9 cellular contexts compared by ENCODE assay signal in genomic region chr5:65961644-65962043, GRCh38. TPM values are rescaled to one million over a fixed set of nuclear protein-coding genes. Genes with fewer than 3 reads are reported as not detected.
DNase-seq lines count a peak whose midpoint lies in the region; ATAC-seq and TF ChIP-seq lines count a peak whose summit lies in the region.
"Had no signal": no experiment of that assay in that cellular context is flagged by ENCODE, and none has a peak within 500 bp of the region (broad histone marks: within the 10 kb centered on the region; RNA-seq: fewer than 3 reads in every experiment).

No MANE protein-coding gene starts in this region.

- no peak overlapping the region for H3K27ac ChIP-seq in brain microvascular endothelial cell
- H3K27ac ChIP-seq: right lobe of liver had no signal

- CTCF ChIA-PET in HEK293T (lab: Yijun Ruan, JAX), result no interaction called here

- H3K36me3 Mint-ChIP-seq in CD14-positive monocyte, result peaks cover 2 to 18% of the 10 kb centered on the region in 2 donors

- intact Hi-C loops in CD14-positive monocyte (cut with micrococcal nuclease), result no loop called here

- peak; percentile 7 for DNase-seq in stimulated activated CD4-positive, alpha-beta T cell treated with anti-CD3 and anti-CD28 coated beads, Interleukin-2, amount 100 ng/mL, for 4 hours (ENCODE audit: low read depth)
- no peak for DNase-seq in stimulated activated CD4-positive, alpha-beta T cell treated with anti-CD3 and anti-CD28 coated beads, Interleukin-4, amount 100 ng/mL, for 1 hour
- peak; percentile 38 for DNase-seq in brain microvascular endothelial cell
- DNase-seq in effector CD8-positive, alpha-beta T cell (lab: John Stamatoyannopoulos, UW), result no peak
- DNase-seq in activated gamma-delta T cell (lab: John Stamatoyannopoulos, UW), result no peak
- no peak for DNase-seq in HEK293T (ENCODE audit: extremely low spot score)
- DNase-seq in CD14-positive monocyte (ENCODE audit: low spot score), result no peak
- DNase-seq: right lobe of liver had no signal

- H3K9me3 Mint-ChIP-seq in CD14-positive monocyte, result peaks cover 0 to 7% (median 0%) of the 10 kb centered on the region in 7 donors

- H3K4me1 Mint-ChIP-seq in CD14-positive monocyte, result peaks cover 8% of the 10 kb centered on the region

- in situ Hi-C loops in brain microvascular endothelial cell (cut with HindIII; ENCODE audit: low pct_ligation_motif_present, low sequenced_read_pairs), result no loop called here

- no peak overlapping the region for H3K4me3 ChIP-seq in brain microvascular endothelial cell (ENCODE audit: low read depth, low read length)
- H3K4me3 ChIP-seq: right lobe of liver had no signal

- no peaks in the 10 kb centered on the region for H3K36me3 ChIP-seq in brain microvascular endothelial cell (replicated peaks)
- H3K36me3 ChIP-seq: right lobe of liver had no signal

- no peak overlapping the region for H3K4me3 Mint-ChIP-seq in CD14-positive monocyte

- TF ChIP-seq CTCF in brain microvascular endothelial cell (IDR thresholded peaks at IDR 0.05; ENCODE audit: low read depth, low read length, missing control alignments) (no peak), CD14-positive monocyte (IDR thresholded peaks at IDR 0.05) (no peak)

- peak overlapping the region in 1 of 7 donors; percentile 29 for H3K27ac Mint-ChIP-seq in CD14-positive monocyte

- POLR2A ChIA-PET in HEK293T (lab: Yijun Ruan, JAX), result no interaction called here

- no peaks in the 10 kb centered on the region for H3K27me3 ChIP-seq in brain microvascular endothelial cell (replicated peaks)
- H3K27me3 ChIP-seq: right lobe of liver had no signal

- H3K27me3 Mint-ChIP-seq in CD14-positive monocyte (ENCODE audit: low read depth in 3 of 3), result no peaks in the 10 kb centered on the region

- peak; percentile 79 for ATAC-seq in HG03097 (IDR thresholded peaks at IDR 0.05; ENCODE audit: low FRiP score, unreplicated experiment)

TF ChIP-seq in HEK293T, 16 proteins besides CTCF, POLR2A, EP300 and RAD21:
- TF ChIP-seq CTBP1 (IDR thresholded peaks at IDR 0.05; ENCODE audit: borderline replicate concordance), result no peak
- TF ChIP-seq HDGF (IDR thresholded peaks at IDR 0.05; ENCODE audit: borderline replicate concordance), result no peak
- no peak for TF ChIP-seq TARDBP (IDR thresholded peaks at IDR 0.05)
- no peak for TF ChIP-seq SP1 (IDR thresholded peaks at IDR 0.05)
- TF ChIP-seq ZNF384 (IDR thresholded peaks at IDR 0.05), result no peak
- no peak for TF ChIP-seq LEF1 (IDR thresholded peaks at IDR 0.05; ENCODE audit: borderline replicate concordance)
- no peak for TF ChIP-seq SUZ12 (IDR thresholded peaks at IDR 0.05)
- no peak for TF ChIP-seq BHLHE40 (IDR thresholded peaks at IDR 0.05; ENCODE audit: borderline replicate concordance)

RNA-seq across cellular contexts. Expression of gene ERBIN, which starts 35.3 kb away (rescaled TPM):
- 10 to 100 TPM; 25.2 to 43.3 TPM for polyA plus RNA-seq in CD14-positive monocyte

Comparison
In these comparisons a context has a peak if more than half of its experiments do, and no peak if none do; other contexts are left out.
1. DNase-seq: peak in stimulated activated CD4-positive, alpha-beta T cell treated with anti-CD3 and anti-CD28 coated beads, Interleukin-2, amount 100 ng/mL, for 4 hours (single experiment) and brain microvascular endothelial cell (single experiment); none in stimulated activated CD4-positive, alpha-beta T cell treated with anti-CD3 and anti-CD28 coated beads, Interleukin-4, amount 100 ng/mL, for 1 hour (single experiment), effector CD8-positive, alpha-beta T cell (single experiment), activated gamma-delta T cell (single experiment), HEK293T (single experiment) and CD14-positive monocyte (single experiment).